ENCODE assay signal across 14 cellular contexts in genomic region chr5:54302267-54302687, GRCh38. TPM values are rescaled to one million over a fixed set of nuclear protein-coding genes. Genes with fewer than 3 reads are reported as not detected.
DNase-seq lines count a peak whose midpoint lies in the region; ATAC-seq and TF ChIP-seq lines count a peak whose summit lies in the region.
"Had no signal": no experiment of that assay in that cellular context is flagged by ENCODE, and none has a peak within 500 bp of the region (broad histone marks: within the 10 kb centered on the region; RNA-seq: fewer than 3 reads in every experiment).

No MANE protein-coding gene starts in this region.

- H2BK120ac ChIP-seq in mesenchymal stem cell (ENCODE audit: low read depth, low read length) = no peak overlapping the region

- no peaks in the 10 kb centered on the region for H3K36me3 Mint-ChIP-seq in osteocyte (ENCODE audit: unreplicated experiment)
- H3K36me3 Mint-ChIP-seq in activated naive CD4-positive, alpha-beta T cell treated with anti-CD3 and anti-CD28 coated beads for 36 hours (ENCODE audit: low read depth) = no peaks in the 10 kb centered on the region
- H3K36me3 Mint-ChIP-seq: CD8-positive, alpha-beta T cell had no signal

- H4K91ac ChIP-seq in mesenchymal stem cell (ENCODE audit: low read length) = no peak overlapping the region

- CTCF ChIA-PET in HEK293 (lab: Yijun Ruan, JAX) = interaction anchor here (0.8 kb wide), 1 partner anchor 1264 kb away, joined by 3 read pairs; no protein-coding TSS in a partner anchor
- CTCF ChIA-PET in activated naive CD4-positive, alpha-beta T cell treated with anti-CD3 and anti-CD28 coated beads for 36 hours (lab: Charles Lee) = no interaction called here

- H3K9me3 ChIP-seq in HEK293 (ENCODE audit: control insufficient read depth, insufficient read depth, low read depth, low read length) = no peaks in the 10 kb centered on the region
- no peaks in the 10 kb centered on the region for H3K9me3 ChIP-seq in mesenchymal stem cell (ENCODE audit: control insufficient read depth, low read length)
- H3K9me3 ChIP-seq: psoas muscle, stomach had no signal

- no peak overlapping the region for H3K4me2 ChIP-seq in mesenchymal stem cell (ENCODE audit: low read length, poor library complexity, severe bottlenecking)

- H3K27me3 Mint-ChIP-seq in osteocyte (ENCODE audit: unreplicated experiment) = no peaks in the 10 kb centered on the region
- no peaks in the 10 kb centered on the region for H3K27me3 Mint-ChIP-seq in activated naive CD4-positive, alpha-beta T cell treated with anti-CD3 and anti-CD28 coated beads for 36 hours (ENCODE audit: low read depth)
- H3K27me3 Mint-ChIP-seq: activated naive CD8-positive, alpha-beta T cell had no signal

- ATAC-seq in GM18505 (IDR thresholded peaks at IDR 0.05; ENCODE audit: unreplicated experiment) = no peak
- ATAC-seq: CD8-positive, alpha-beta T cell had no signal

- H3K9ac ChIP-seq in mesenchymal stem cell (ENCODE audit: low read length) = no peak overlapping the region

- no peak overlapping the region for H2AFZ ChIP-seq in mesenchymal stem cell (ENCODE audit: low read depth, low read length)

- H3K14ac ChIP-seq in mesenchymal stem cell (ENCODE audit: low read length in 2 of 2) = no peak overlapping the region

- peaks cover 9% of the 10 kb centered on the region for H3K4me1 Mint-ChIP-seq in osteocyte (ENCODE audit: unreplicated experiment)
- H3K4me1 Mint-ChIP-seq in activated naive CD4-positive, alpha-beta T cell treated with anti-CD3 and anti-CD28 coated beads for 36 hours (ENCODE audit: low read depth) = peaks cover 29% of the 10 kb centered on the region

- no peak overlapping the region for H3K27ac Mint-ChIP-seq in osteocyte (ENCODE audit: unreplicated experiment)
- no peak overlapping the region for H3K27ac Mint-ChIP-seq in activated naive CD4-positive, alpha-beta T cell treated with anti-CD3 and anti-CD28 coated beads for 36 hours
- H3K27ac Mint-ChIP-seq: activated naive CD8-positive, alpha-beta T cell; CD8-positive, alpha-beta T cell had no signal

- H3K18ac ChIP-seq in mesenchymal stem cell (ENCODE audit: low read depth in 1 of 2, low read length in 2 of 2) = no peak overlapping the region

- no peak overlapping the region for H2BK12ac ChIP-seq in mesenchymal stem cell (ENCODE audit: low read length in 2 of 2)

- H3K27ac ChIP-seq in HEK293 (ENCODE audit: extremely low read depth, low read depth, low read length) = no peak overlapping the region
- H3K27ac ChIP-seq in mesenchymal stem cell (ENCODE audit: low read length, poor library complexity, severe bottlenecking) = no peak overlapping the region
- H3K27ac ChIP-seq: psoas muscle, stomach had no signal

- H3K36me3 ChIP-seq in HEK293 (ENCODE audit: control insufficient read depth in 2 of 2, insufficient read depth in 1 of 2, low read length in 2 of 2) = no peaks in the 10 kb centered on the region
- H3K36me3 ChIP-seq in mesenchymal stem cell (ENCODE audit: control insufficient read depth in 1 of 2, insufficient read depth in 2 of 2, low read depth in 1 of 2, low read length in 2 of 2) = no peaks in the 10 kb centered on the region
- H3K36me3 ChIP-seq: stomach had no signal

- no peaks in the 10 kb centered on the region for H3K27me3 ChIP-seq in mesenchymal stem cell (ENCODE audit: control insufficient read depth in 1 of 2, insufficient read depth in 1 of 2, low read length in 2 of 2)
- H3K27me3 ChIP-seq: stomach had no signal

- H4K8ac ChIP-seq in mesenchymal stem cell (ENCODE audit: low read length) = no peak overlapping the region

- no peak overlapping the region for H3K4me3 ChIP-seq in HEK293 (ENCODE audit: low read depth, low read length)
- H3K4me3 ChIP-seq in choroid plexus epithelial cell (ENCODE audit: low read depth, low read length) = no peak overlapping the region
- H3K4me3 ChIP-seq in mesenchymal stem cell (ENCODE audit: insufficient read depth in 1 of 2, low read depth in 1 of 2, low read length in 2 of 2) = no peak overlapping the region
- H3K4me3 ChIP-seq: psoas muscle, stomach had no signal

- no peak overlapping the region for H3K4ac ChIP-seq in mesenchymal stem cell (ENCODE audit: low read depth in 1 of 2, low read length in 2 of 2)

- peaks cover 21% of the 10 kb centered on the region for H3K4me1 ChIP-seq in HEK293 (ENCODE audit: control insufficient read depth, insufficient read depth, low read length)
- H3K4me1 ChIP-seq in mesenchymal stem cell (ENCODE audit: control insufficient read depth, insufficient read depth, low read depth, low read length) = peaks cover 2% of the 10 kb centered on the region
- H3K4me1 ChIP-seq: psoas muscle had no signal

- no peak overlapping the region for H2AK5ac ChIP-seq in mesenchymal stem cell (ENCODE audit: low read length, severe bottlenecking)

- no peak overlapping the region for H3K23ac ChIP-seq in mesenchymal stem cell (ENCODE audit: low read length in 2 of 2)

- no peak overlapping the region for H2BK5ac ChIP-seq in mesenchymal stem cell (ENCODE audit: low read depth, low read length, poor library complexity, severe bottlenecking)

- H3K9me3 Mint-ChIP-seq in osteocyte (ENCODE audit: unreplicated experiment) = no peaks in the 10 kb centered on the region
- H3K9me3 Mint-ChIP-seq in activated naive CD4-positive, alpha-beta T cell treated with anti-CD3 and anti-CD28 coated beads for 36 hours = no peaks in the 10 kb centered on the region
- H3K9me3 Mint-ChIP-seq: CD8-positive, alpha-beta T cell had no signal

- no peak for TF ChIP-seq CTCF in HEK293 (tag by site-specific recombination; IDR thresholded peaks at IDR 0.05)
- no peak for TF ChIP-seq CTCF in choroid plexus epithelial cell (conservative IDR thresholded peaks at IDR 0.05; ENCODE audit: low read depth, low read length)
- no peak for TF ChIP-seq CTCF in osteocyte (IDR thresholded peaks at IDR 0.05)

- WGBS in mesenchymal stem cell = 96% methylated on average over 5 of the region's 5 CpGs

- no peak for TF ChIP-seq POLR2A in GM18505 (IDR thresholded peaks at IDR 0.05; ENCODE audit: borderline replicate concordance, extremely low read depth, insufficient read depth, insufficient read length)

- peak; percentile 61 for DNase-seq in NOMO-1 treated with dmso at 0.1 percent for 144 hours (lab: John Stamatoyannopoulos, UW; ENCODE audit: unreplicated experiment)
- DNase-seq in choroid plexus epithelial cell (ENCODE audit: low read depth) = peak; percentile 91
- peak; percentile 38 for DNase-seq in mesenchymal stem cell
- no peak for DNase-seq in stimulated activated naive CD4-positive, alpha-beta T cell (lab: John Stamatoyannopoulos, UW)
- DNase-seq in osteocyte (ENCODE audit: extremely low spot score, unreplicated experiment) = no peak
- DNase-seq in activated naive CD4-positive, alpha-beta T cell treated with anti-CD3 and anti-CD28 coated beads for 36 hours = no peak
- DNase-seq: CD8-positive, alpha-beta T cell; effector memory CD4-positive, alpha-beta T cell; NCI-H187; psoas muscle; stomach had no signal

- no peak overlapping the region for H2BK15ac ChIP-seq in mesenchymal stem cell (ENCODE audit: low read depth, poor library complexity, severe bottlenecking)

- POLR2A ChIA-PET in HEK293 (lab: Yijun Ruan, JAX) = interaction anchor here (0.6 to 1.7 kb wide), 3 partner anchors 8 to 788 kb away, joined by 3 to 19 read pairs (median 5); partner anchors contain the start of gene ARL15

- peaks cover 40% of the 10 kb centered on the region for H3K79me1 ChIP-seq in mesenchymal stem cell (replicated peaks; ENCODE audit: low read length, poor library complexity, severe bottlenecking)

- intact Hi-C loops in activated naive CD4-positive, alpha-beta T cell treated with anti-CD3 and anti-CD28 coated beads for 36 hours (cut with micrococcal nuclease) = no loop called here

- no peak overlapping the region for H3K4me3 Mint-ChIP-seq in osteocyte (ENCODE audit: unreplicated experiment)
- H3K4me3 Mint-ChIP-seq in activated naive CD4-positive, alpha-beta T cell treated with anti-CD3 and anti-CD28 coated beads for 36 hours = no peak overlapping the region
- H3K4me3 Mint-ChIP-seq: activated naive CD8-positive, alpha-beta T cell; CD8-positive, alpha-beta T cell had no signal

TF ChIP-seq in HEK293, 187 proteins besides CTCF, POLR2A, EP300 and RAD21 (continues in another document):
- no peak for TF ChIP-seq ZNF747 (tag by site-specific recombination; IDR thresholded peaks at IDR 0.05)
- peak; percentile 99 for TF ChIP-seq SP7 (tag by site-specific recombination; IDR thresholded peaks at IDR 0.05)
- TF ChIP-seq ZNF639 (tag by site-specific recombination; IDR thresholded peaks at IDR 0.05) = peak; percentile 96
- TF ChIP-seq ZEB2 (tag by site-specific recombination; IDR thresholded peaks at IDR 0.05) = peak; percentile 90
- 0 out of 2 replicates have a peak, but pooled peaks have one; percentile 72 for TF ChIP-seq ZNF184 (tag by site-specific recombination; IDR thresholded peaks at IDR 0.05)
- no peak for TF ChIP-seq AEBP2 (tag by site-specific recombination; IDR thresholded peaks at IDR 0.05; ENCODE audit: borderline replicate concordance)
- no peak for TF ChIP-seq ZNF114 (tag by site-specific recombination; IDR thresholded peaks at IDR 0.05)

RNA-seq across cellular contexts. Expression of gene ARL15, which starts 8.1 kb away (rescaled TPM):
- 13.9 TPM for polyA plus RNA-seq in mesenchymal stem cell (2013, experiment 1 of 2)
- 14.1 TPM for polyA plus RNA-seq in mesenchymal stem cell (2013, experiment 2 of 2)
- 16.0 and 16.6 TPM in 2 replicates for total RNA-seq in osteocyte
- 1 to 10 TPM; 6.7 to 7.0 TPM for total RNA-seq in activated naive CD4-positive, alpha-beta T cell treated with anti-CD3 and anti-CD28 coated beads for 36 hours

Comparison
In these comparisons a context has a peak if more than half of its experiments do, and no peak if none do; other contexts are left out.
1. DNase-seq: peak in NOMO-1 treated with dmso at 0.1 percent for 144 hours (single experiment), choroid plexus epithelial cell (single experiment) and mesenchymal stem cell (single experiment); none in stimulated activated naive CD4-positive, alpha-beta T cell (0 of 6), osteocyte (single experiment) and activated naive CD4-positive, alpha-beta T cell treated with anti-CD3 and anti-CD28 coated beads for 36 hours (single experiment).